In genomic region chr4:15521442-15522039, GRCh38 we compare ENCODE assay signal across 14 cellular contexts. TPM values are rescaled to one million over a fixed set of nuclear protein-coding genes. Genes with fewer than 3 reads are reported as not detected.
DNase-seq lines count a peak whose midpoint lies in the region; ATAC-seq and TF ChIP-seq lines count a peak whose summit lies in the region.
"Had no signal": no experiment of that assay in that cellular context is flagged by ENCODE, and none has a peak within 500 bp of the region (broad histone marks: within the 10 kb centered on the region; RNA-seq: fewer than 3 reads in every experiment).

No MANE protein-coding gene starts in this region.

- no peak overlapping the region for H3K18ac ChIP-seq in IMR-90 (ENCODE audit: low read depth, low read length)

- H3K9ac ChIP-seq in IMR-90 (ENCODE audit: low read depth, low read length), result no peak overlapping the region
- no peak overlapping the region for H3K9ac ChIP-seq in SK-N-SH

- 0 out of 2 replicates have a peak overlapping the region, but pooled peaks have one; percentile 20 for H4K91ac ChIP-seq in IMR-90 (ENCODE audit: insufficient read depth, low read depth, low read length)

- intact Hi-C loops in A673 (cut with micrococcal nuclease; ENCODE audit: unreplicated experiment) (no loop called here), IMR-90 (cut with micrococcal nuclease) (no loop called here)

- dilution Hi-C loops in IMR-90 (cut with HindIII; ENCODE audit: low sequenced_read_pairs, unreplicated experiment), result no loop called here

- no peak overlapping the region for H3K4me2 ChIP-seq in IMR-90 (ENCODE audit: low read depth, low read length)
- no peak overlapping the region for H3K4me2 ChIP-seq in SK-N-SH

- H2AK5ac ChIP-seq in IMR-90 (ENCODE audit: low read depth, low read length), result no peak overlapping the region

- H2BK20ac ChIP-seq in IMR-90 (ENCODE audit: low read depth, low read length), result peak overlapping the region; percentile 32; the same call in 1 of the 2 replicates

- H4K8ac ChIP-seq in IMR-90 (ENCODE audit: low read depth in 2 of 2, low read length in 2 of 2), result no peak overlapping the region

- H3K4me3 ChIP-seq in A673 (ENCODE audit: low read depth, low read length, poor library complexity, severe bottlenecking) (no peak overlapping the region), IMR-90 (ENCODE audit: insufficient read depth, low read depth, low read length) (no peak overlapping the region), fibroblast of the aortic adventitia (ENCODE audit: low read depth, low read length) (no peak overlapping the region), SK-N-SH (ENCODE audit: low read depth in 2 of 2, low read length in 1 of 2) (no peak overlapping the region)

- no peak for ATAC-seq in IMR-90 (ENCODE audit: low read depth)
- no peak for ATAC-seq in HG03097 (IDR thresholded peaks at IDR 0.05; ENCODE audit: low FRiP score, unreplicated experiment)
- ATAC-seq: HepG2 had no signal

- H4K20me1 ChIP-seq in IMR-90 (ENCODE audit: insufficient read depth, low read length), result no peaks in the 10 kb centered on the region
- H4K20me1 ChIP-seq in SK-N-SH (ENCODE audit: insufficient read depth), result no peaks in the 10 kb centered on the region

- no peak overlapping the region for H2BK5ac ChIP-seq in IMR-90 (ENCODE audit: low read depth, low read length, poor library complexity, severe bottlenecking)

- no peaks in the 10 kb centered on the region for H3K9me2 ChIP-seq in SK-N-SH

- H3K27me3 ChIP-seq in A673 (replicated peaks; ENCODE audit: insufficient read depth, low read depth, low read length, poor library complexity) (no peaks in the 10 kb centered on the region), IMR-90 (ENCODE audit: control insufficient read depth, insufficient read depth, low read length) (no peaks in the 10 kb centered on the region), SK-N-SH (ENCODE audit: insufficient read depth) (no peaks in the 10 kb centered on the region)

- H2AFZ ChIP-seq in IMR-90 (replicated peaks; ENCODE audit: low read length, poor library complexity) (no peak overlapping the region), SK-N-SH (ENCODE audit: low read depth) (no peak overlapping the region)

- H4K5ac ChIP-seq in IMR-90 (ENCODE audit: low read depth, low read length), result no peak overlapping the region

- H2AK9ac ChIP-seq in IMR-90 (replicated peaks; ENCODE audit: low read depth, low read length, poor library complexity), result no peak overlapping the region

- DNase-seq in A673 (ENCODE audit: low spot score) (peak; percentile 15), IMR-90 (peak; percentile 41), astrocyte of the hippocampus (ENCODE audit: low read depth, low spot score) (peak; percentile 9), fibroblast of the aortic adventitia (ENCODE audit: low read depth) (peak; percentile 70), SK-N-SH (no peak), islet precursor cell (no peak), NCI-H1092 treated with DMSO at 0.1 percent for 48 hours (lab: John Stamatoyannopoulos, UW) (no peak)
- DNase-seq: DMS153, MM.1S, NCI-H1105, NCI-H187, NCI-H69 had no signal

- TF ChIP-seq POLR2A in IMR-90 (IDR thresholded peaks at IDR 0.05; ENCODE audit: low read depth, low read length), result no peak

- TF ChIP-seq EP300 in SK-N-SH (IDR thresholded peaks at IDR 0.05; ENCODE audit: borderline replicate concordance in 1 of 2, low read depth in 1 of 2, low read length in 1 of 2), result no peak

- peaks cover 9% of the 10 kb centered on the region; the same call in 1 of the 2 replicates for H3K9me1 ChIP-seq in IMR-90 (ENCODE audit: insufficient read depth, low read length)

- no peak overlapping the region; the same call in 2 of the 3 replicates for H2BK15ac ChIP-seq in IMR-90 (ENCODE audit: low read depth, low read length)

- H2BK120ac ChIP-seq in IMR-90 (ENCODE audit: low read depth, low read length), result no peak overlapping the region

- H3K79me2 ChIP-seq in SK-N-SH (ENCODE audit: insufficient read depth), result no peaks in the 10 kb centered on the region

- H3K56ac ChIP-seq in IMR-90 (ENCODE audit: extremely low read depth, insufficient read depth, low read length), result no peak overlapping the region

- CTCF ChIA-PET in A673 (lab: Charles Lee) (no interaction called here), IMR-90 (lab: Yijun Ruan, JAX) (no interaction called here), SK-N-SH (lab: Yijun Ruan, JAX) (interaction anchor here (1.1 kb wide), 1 partner anchor 10 kb away, joined by 3 read pairs; no protein-coding TSS in a partner anchor)

- no peaks in the 10 kb centered on the region for H3F3A ChIP-seq in SK-N-SH (replicated peaks; ENCODE audit: insufficient read depth)

- WGBS in IMR-90 (ENCODE audit: extremely low coverage in 2 of 2, insufficient read length in 1 of 2), 2 experiments, result 96% methylated on average over 4 of the region's 4 CpGs; no CpG with 5 or more reads in 1 of the 2 experiments
- WGBS in SK-N-SH (ENCODE audit: low lambda C conversion rate), result 90% methylated on average over 4 of the region's 4 CpGs

- no TSS peak for BruUV-seq in A673 (replicated peaks; lab: Mats Ljungman, UMichigan)
- no TSS peak for BruUV-seq in IMR-90 (replicated peaks; lab: Mats Ljungman, UMichigan)

- TF ChIP-seq CTCF in A673 (conservative IDR thresholded peaks at IDR 0.05; ENCODE audit: low read depth, low read length) (no peak), IMR-90 (conservative IDR thresholded peaks at IDR 0.05; ENCODE audit: low read depth, low read length) (no peak), fibroblast of the aortic adventitia (IDR thresholded peaks at IDR 0.05; ENCODE audit: insufficient read depth, low read length) (no peak), SK-N-SH (IDR thresholded peaks at IDR 0.05) (no peak)

- no peaks in the 10 kb centered on the region for H3K79me1 ChIP-seq in IMR-90 (ENCODE audit: low read depth in 1 of 2, low read length in 2 of 2)

- POLR2A ChIA-PET in A673 (lab: Charles Lee; ENCODE audit: low non-redundant PET), result no interaction called here
- POLR2A ChIA-PET in IMR-90 (lab: Charles Lee; ENCODE audit: unreplicated experiment), result no interaction called here
- POLR2A ChIA-PET in SK-N-SH (lab: Yijun Ruan, JAX), result interaction anchor here (0.5 kb wide), 1 partner anchor 191 kb away, joined by 3 read pairs; no protein-coding TSS in a partner anchor

- H3K4me1 ChIP-seq in A673 (ENCODE audit: insufficient read depth, low read length, poor library complexity, severe bottlenecking), result peaks cover 5% of the 10 kb centered on the region
- H3K4me1 ChIP-seq in IMR-90 (ENCODE audit: control insufficient read depth, insufficient read depth, low read length), result peaks cover 2% of the 10 kb centered on the region; the same call in 1 of the 2 replicates
- no peaks in the 10 kb centered on the region for H3K4me1 ChIP-seq in SK-N-SH (ENCODE audit: control insufficient read depth in 1 of 2, insufficient read depth in 2 of 2, low read depth in 1 of 2, low read length in 1 of 2)

- peak overlapping the region; percentile 28 for H3K27ac ChIP-seq in A673 (ENCODE audit: low read depth, low read length, poor library complexity, severe bottlenecking)
- H3K27ac ChIP-seq in IMR-90 (ENCODE audit: insufficient read depth, low read length), result no peak overlapping the region
- H3K27ac ChIP-seq in SK-N-SH (ENCODE audit: low read depth in 2 of 2, low read length in 1 of 2), result no peak overlapping the region

- in situ Hi-C loops in IMR-90 (cut with MboI; ENCODE audit: low sequenced_read_pairs), result no loop called here

- H3K9me3 ChIP-seq in A673 (ENCODE audit: low read depth, low read length, poor library complexity, severe bottlenecking) (no peaks in the 10 kb centered on the region), IMR-90 (ENCODE audit: control insufficient read depth, insufficient read depth, low read length) (no peaks in the 10 kb centered on the region), SK-N-SH (no peaks in the 10 kb centered on the region)

- H3K4ac ChIP-seq in IMR-90 (ENCODE audit: low read depth, low read length), result peak overlapping the region; percentile 12; the same call in 1 of the 2 replicates

- peaks cover 9% of the 10 kb centered on the region for H3K36me3 ChIP-seq in A673 (ENCODE audit: insufficient read depth, low read length, poor library complexity, severe bottlenecking)
- H3K36me3 ChIP-seq in IMR-90 (ENCODE audit: control insufficient read depth, insufficient read depth, low read length), result peaks cover 17% of the 10 kb centered on the region
- H3K36me3 ChIP-seq in SK-N-SH (replicated peaks in 1 of 2; ENCODE audit: control insufficient read depth in 1 of 2, insufficient read depth in 2 of 2, low read length in 1 of 2), result peaks cover 17 to 36% of the 10 kb centered on the region in 2 experiments

- TF ChIP-seq RAD21 in IMR-90 (IDR thresholded peaks at IDR 0.05; ENCODE audit: low read length) (no peak), SK-N-SH (IDR thresholded peaks at IDR 0.05; ENCODE audit: low read length) (no peak)

- peak overlapping the region; percentile 37; the same call in 1 of the 2 replicates for H3K14ac ChIP-seq in IMR-90 (replicated peaks; ENCODE audit: low read depth, low read length)

- H3K23ac ChIP-seq in IMR-90 (ENCODE audit: low read depth, low read length), result no peak overlapping the region

TF ChIP-seq in IMR-90, 13 proteins besides CTCF, POLR2A, EP300 and RAD21:
- no peak for TF ChIP-seq NFE2L2 (IDR thresholded peaks at IDR 0.05; ENCODE audit: low read depth, low read length)
- peak; percentile 65 for TF ChIP-seq CEBPB (IDR thresholded peaks at IDR 0.05; ENCODE audit: low read depth, low read length)
TF ChIP-seq in IMR-90: peak in this region for 1.

TF ChIP-seq in SK-N-SH, 30 proteins besides CTCF, POLR2A, EP300 and RAD21 (continues in another document):
- no peak for TF ChIP-seq MXI1 (IDR thresholded peaks at IDR 0.05; ENCODE audit: low read depth, low read length)
- no peak for TF ChIP-seq RCOR1 (IDR thresholded peaks at IDR 0.05; ENCODE audit: low read length)
- TF ChIP-seq CHD2 (IDR thresholded peaks at IDR 0.05; ENCODE audit: low read length, partially characterized antibody), result no peak

RNA-seq across cellular contexts. Expression of gene CC2D2A, which starts 51.9 kb away (rescaled TPM):
- 25.2 and 29.7 TPM in 2 replicates for total RNA-seq in A673 (2021)
- 21.9 and 26.3 TPM in 2 replicates for total RNA-seq in IMR-90 (2012; rRNA removed)
- 16.7 and 20.8 TPM in 2 replicates for polyA plus RNA-seq in IMR-90 (2012; rRNA removed)
- 4.7 and 14.8 TPM in 2 replicates for polyA plus RNA-seq in IMR-90 (2012; cell fraction: cytosol; rRNA removed)
- 5.9 and 31.6 TPM in 2 replicates for polyA plus RNA-seq in IMR-90 (2012; cell fraction: nucleus; rRNA removed; ENCODE audit: low replicate concordance)
- 41.0 and 52.9 TPM in 2 replicates for total RNA-seq in fibroblast of the aortic adventitia (ENCODE audit: low replicate concordance)
- polyA plus RNA-seq in SK-N-SH (2012; rRNA removed), result 17.8 and 23.4 TPM in 2 replicates
- 21.0 and 22.2 TPM in 2 replicates for polyA plus RNA-seq in SK-N-SH (2012; cell fraction: cytosol; rRNA removed)
- 28.6 and 29.9 TPM in 2 replicates for polyA plus RNA-seq in SK-N-SH (2012; cell fraction: nucleus; rRNA removed)

Comparison
In these comparisons a context has a peak if more than half of its experiments do, and no peak if none do; other contexts are left out.
1. DNase-seq: peak in A673 (single experiment), IMR-90 (single experiment), astrocyte of the hippocampus (single experiment) and fibroblast of the aortic adventitia (single experiment); none in SK-N-SH (single experiment), islet precursor cell (single experiment) and NCI-H1092 treated with DMSO at 0.1 percent for 48 hours (single experiment).